20 cellular contexts compared by ENCODE assay signal in genomic region chr11:94558468-94558867, GRCh38. TPM values are rescaled to one million over a fixed set of nuclear protein-coding genes. Genes with fewer than 3 reads are reported as not detected.
DNase-seq lines count a peak whose midpoint lies in the region; ATAC-seq and TF ChIP-seq lines count a peak whose summit lies in the region.
"Had no signal": no experiment of that assay in that cellular context is flagged by ENCODE, and none has a peak within 500 bp of the region (broad histone marks: within the 10 kb centered on the region; RNA-seq: fewer than 3 reads in every experiment).

No MANE protein-coding gene starts in this region.

- ATAC-seq in GM18907 (IDR thresholded peaks at IDR 0.05; ENCODE audit: unreplicated experiment) (peak; percentile 71), GM18502 (IDR thresholded peaks at IDR 0.05; ENCODE audit: poor library complexity, unreplicated experiment) (no peak)
- ATAC-seq: activated CD8-positive, alpha-beta T cell treated with anti-CD3 and anti-CD28 coated beads, Interleukin-2, amount 10 ng/mL, durations not matched to agents 7 days and 5 days; left cardiac atrium had no signal

- no peaks in the 10 kb centered on the region for H3K27me3 ChIP-seq in HL-60 (ENCODE audit: insufficient read depth, poor library complexity, severe bottlenecking)
- H3K27me3 ChIP-seq in uterus, result no peaks in the 10 kb centered on the region
- H3K27me3 ChIP-seq: adrenal gland, BE2C, sigmoid colon, suprapubic skin had no signal

- no peaks in the 10 kb centered on the region for H3K9me3 ChIP-seq in uterus
- H3K9me3 ChIP-seq: adrenal gland, BE2C, sigmoid colon, suprapubic skin had no signal

- H3K36me3 ChIP-seq in uterus, result no peaks in the 10 kb centered on the region
- H3K36me3 ChIP-seq: adrenal gland, BE2C, sigmoid colon, suprapubic skin had no signal

- intact Hi-C loops in uterus (cut with DNase I; ENCODE audit: low total_unique reads), result no loop called here

- DNase-seq in HL-60 (ENCODE audit: low read depth in 1 of 2, low spot score in 1 of 2) (peak in 1 of 2 experiments; percentile 90), SKM-1 treated with dmso at 0.1 percent for 144 hours (lab: John Stamatoyannopoulos, UW; ENCODE audit: unreplicated experiment) (peak; percentile 91), uterus (no peak), glomerular visceral epithelial cell (ENCODE audit: extremely low spot score) (no peak), NCI-H1436 (lab: John Stamatoyannopoulos, UW) (no peak)
- DNase-seq: activated CD8-positive, alpha-beta T cell treated with anti-CD3 and anti-CD28 coated beads, Interleukin-2, amount 10 ng/mL, durations not matched to agents 7 days and 5 days; adrenal gland; BE2C; central memory CD4-positive, alpha-beta T cell; effector memory CD4-positive, alpha-beta T cell; left cardiac atrium; NCI-H2029; nucleus accumbens; SHP77; sigmoid colon; stimulated activated CD4-positive, alpha-beta T cell treated with anti-CD3 and anti-CD28 coated beads, Interleukin-2, amount 100 ng/mL, for 48 hours had no signal

- TF ChIP-seq CTCF in HL-60 (IDR thresholded peaks at IDR 0.05; ENCODE audit: insufficient read depth, low read length) (no peak), uterus (IDR thresholded peaks at IDR 0.05) (no peak)

- H3K27ac ChIP-seq in HL-60 (replicated peaks) (peak overlapping the region; percentile 90), uterus (peak overlapping the region; percentile 16 to 37)
- H3K27ac ChIP-seq: adrenal gland, sigmoid colon, suprapubic skin had no signal

- H3K4me1 ChIP-seq in uterus, result no peaks in the 10 kb centered on the region
- H3K4me1 ChIP-seq: BE2C had no signal

- TF ChIP-seq POLR2A in uterus (IDR thresholded peaks at IDR 0.05), result no peak

- H3K4me3 ChIP-seq in HL-60 (replicated peaks; ENCODE audit: insufficient read depth, low read length), result no peak overlapping the region
- no peak overlapping the region for H3K4me3 ChIP-seq in uterus
- H3K4me3 ChIP-seq: adrenal gland, sigmoid colon, suprapubic skin had no signal

RNA-seq across cellular contexts. Expression of gene PIWIL4, which starts 8.7 kb away (rescaled TPM):
- 1 to 10 TPM; 5.1 to 9.0 (median 6.8) TPM for total RNA-seq in uterus

RNA-seq across cellular contexts. Expression of gene FUT4, which starts 14.7 kb away (rescaled TPM):
- 10 to 100 TPM in 2 of 4 donors, 1 to 10 TPM in 2; 2.6 to 15.2 (median 9.2) TPM for total RNA-seq in uterus

RNA-seq across cellular contexts. Expression of gene C11orf97, which starts 46.2 kb away (rescaled TPM):
- not detected for total RNA-seq in uterus
- total RNA-seq: activated CD8-positive, alpha-beta T cell treated with anti-CD3 and anti-CD28 coated beads, Interleukin-2, amount 10 ng/mL, durations not matched to agents 7 days and 5 days; adrenal gland; left cardiac atrium; mononuclear cell; sigmoid colon; suprapubic skin had no signal
